ENCODE assay signal across 1 cellular context in genomic region chr6:34155471-34156300, GRCh38.
TF ChIP-seq lines count a peak whose summit lies in the region.

No MANE protein-coding gene starts in this region.

TF ChIP-seq in H1, 55 proteins besides CTCF, POLR2A, EP300 and RAD21:
- TF ChIP-seq CHD7 (IDR thresholded peaks at IDR 0.05; ENCODE audit: insufficient replicate concordance, low read length) (no peak), SIX5 (IDR thresholded peaks at IDR 0.05; ENCODE audit: low read depth, low read length) (no peak), YY1 (IDR thresholded peaks at IDR 0.05; ENCODE audit: low read depth, low read length) (no peak), MAX (IDR thresholded peaks at IDR 0.05) (no peak), RBBP5 (IDR thresholded peaks at IDR 0.05; ENCODE audit: borderline replicate concordance, low read depth, low read length) (no peak)
